ENCODE assay signal across 1 cellular context in the genomic region with DNA sequence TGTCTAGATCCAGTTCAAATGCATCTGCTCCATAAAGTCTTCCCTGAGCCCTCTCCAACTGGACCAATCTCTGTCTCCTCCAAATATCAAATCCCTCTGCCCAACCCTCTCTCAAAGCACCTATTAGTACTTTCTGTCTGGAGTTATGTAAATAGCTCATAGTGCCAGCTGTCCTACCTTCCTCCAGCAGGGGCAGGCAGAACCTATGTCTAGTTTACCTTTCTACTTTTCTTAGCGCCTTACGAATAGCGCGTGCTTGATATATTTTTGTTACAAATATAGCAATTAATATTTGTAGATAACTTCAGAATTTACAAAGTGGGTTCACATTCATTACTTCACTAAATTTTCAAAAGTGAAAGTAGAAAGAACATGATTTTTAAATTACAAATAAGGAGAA.
TF ChIP-seq lines count a peak whose summit lies in the region.

No MANE protein-coding gene starts in this region.

TF ChIP-seq in SK-N-SH treated with all-trans-retinoic acid at 6 μM for 48 hours, 23 proteins besides CTCF, POLR2A, EP300 and RAD21 (continued from another document):
- no peak for TF ChIP-seq SNAI2 (CRISPR knock-in tag; IDR thresholded peaks at IDR 0.05)
- TF ChIP-seq ZNF565 (CRISPR knock-in tag; conservative IDR thresholded peaks at IDR 0.05; ENCODE audit: low read depth): no peak
- TF ChIP-seq, protein P1, sequence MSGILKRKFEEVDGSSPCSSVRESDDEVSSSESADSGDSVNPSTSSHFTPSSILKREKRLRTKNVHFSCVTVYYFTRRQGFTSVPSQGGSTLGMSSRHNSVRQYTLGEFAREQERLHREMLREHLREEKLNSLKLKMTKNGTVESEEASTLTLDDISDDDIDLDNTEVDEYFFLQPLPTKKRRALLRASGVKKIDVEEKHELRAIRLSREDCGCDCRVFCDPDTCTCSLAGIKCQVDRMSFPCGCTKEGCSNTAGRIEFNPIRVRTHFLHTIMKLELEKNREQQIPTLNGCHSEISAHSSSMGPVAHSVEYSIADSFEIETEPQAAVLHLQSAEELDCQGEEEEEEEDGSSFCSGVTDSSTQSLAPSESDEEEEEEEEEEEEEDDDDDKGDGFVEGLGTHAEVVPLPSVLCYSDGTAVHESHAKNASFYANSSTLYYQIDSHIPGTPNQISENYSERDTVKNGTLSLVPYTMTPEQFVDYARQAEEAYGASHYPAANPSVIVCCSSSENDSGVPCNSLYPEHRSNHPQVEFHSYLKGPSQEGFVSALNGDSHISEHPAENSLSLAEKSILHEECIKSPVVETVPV (CRISPR knock-in tag; IDR thresholded peaks at IDR 0.05): no peak
- TF ChIP-seq GLIS3 (CRISPR knock-in tag; IDR thresholded peaks at IDR 0.05): no peak
- no peak for TF ChIP-seq CSDC2 (CRISPR knock-in tag; IDR thresholded peaks at IDR 0.05)
- no peak for TF ChIP-seq ESRRG (CRISPR knock-in tag; IDR thresholded peaks at IDR 0.05)
- TF ChIP-seq, protein P2, sequence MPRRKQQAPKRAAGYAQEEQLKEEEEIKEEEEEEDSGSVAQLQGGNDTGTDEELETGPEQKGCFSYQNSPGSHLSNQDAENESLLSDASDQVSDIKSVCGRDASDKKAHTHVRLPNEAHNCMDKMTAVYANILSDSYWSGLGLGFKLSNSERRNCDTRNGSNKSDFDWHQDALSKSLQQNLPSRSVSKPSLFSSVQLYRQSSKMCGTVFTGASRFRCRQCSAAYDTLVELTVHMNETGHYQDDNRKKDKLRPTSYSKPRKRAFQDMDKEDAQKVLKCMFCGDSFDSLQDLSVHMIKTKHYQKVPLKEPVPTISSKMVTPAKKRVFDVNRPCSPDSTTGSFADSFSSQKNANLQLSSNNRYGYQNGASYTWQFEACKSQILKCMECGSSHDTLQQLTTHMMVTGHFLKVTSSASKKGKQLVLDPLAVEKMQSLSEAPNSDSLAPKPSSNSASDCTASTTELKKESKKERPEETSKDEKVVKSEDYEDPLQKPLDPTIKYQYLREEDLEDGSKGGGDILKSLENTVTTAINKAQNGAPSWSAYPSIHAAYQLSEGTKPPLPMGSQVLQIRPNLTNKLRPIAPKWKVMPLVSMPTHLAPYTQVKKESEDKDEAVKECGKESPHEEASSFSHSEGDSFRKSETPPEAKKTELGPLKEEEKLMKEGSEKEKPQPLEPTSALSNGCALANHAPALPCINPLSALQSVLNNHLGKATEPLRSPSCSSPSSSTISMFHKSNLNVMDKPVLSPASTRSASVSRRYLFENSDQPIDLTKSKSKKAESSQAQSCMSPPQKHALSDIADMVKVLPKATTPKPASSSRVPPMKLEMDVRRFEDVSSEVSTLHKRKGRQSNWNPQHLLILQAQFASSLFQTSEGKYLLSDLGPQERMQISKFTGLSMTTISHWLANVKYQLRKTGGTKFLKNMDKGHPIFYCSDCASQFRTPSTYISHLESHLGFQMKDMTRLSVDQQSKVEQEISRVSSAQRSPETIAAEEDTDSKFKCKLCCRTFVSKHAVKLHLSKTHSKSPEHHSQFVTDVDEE (CRISPR knock-in tag; IDR thresholded peaks at IDR 0.05): no peak
- TF ChIP-seq, protein P3, sequence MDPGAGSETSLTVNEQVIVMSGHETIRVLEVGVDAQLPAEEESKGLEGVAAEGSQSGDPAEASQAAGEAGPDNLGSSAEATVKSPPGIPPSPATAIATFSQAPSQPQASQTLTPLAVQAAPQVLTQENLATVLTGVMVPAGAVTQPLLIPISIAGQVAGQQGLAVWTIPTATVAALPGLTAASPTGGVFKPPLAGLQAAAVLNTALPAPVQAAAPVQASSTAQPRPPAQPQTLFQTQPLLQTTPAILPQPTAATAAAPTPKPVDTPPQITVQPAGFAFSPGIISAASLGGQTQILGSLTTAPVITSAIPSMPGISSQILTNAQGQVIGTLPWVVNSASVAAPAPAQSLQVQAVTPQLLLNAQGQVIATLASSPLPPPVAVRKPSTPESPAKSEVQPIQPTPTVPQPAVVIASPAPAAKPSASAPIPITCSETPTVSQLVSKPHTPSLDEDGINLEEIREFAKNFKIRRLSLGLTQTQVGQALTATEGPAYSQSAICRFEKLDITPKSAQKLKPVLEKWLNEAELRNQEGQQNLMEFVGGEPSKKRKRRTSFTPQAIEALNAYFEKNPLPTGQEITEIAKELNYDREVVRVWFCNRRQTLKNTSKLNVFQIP (CRISPR knock-in tag; IDR thresholded peaks at IDR 0.05; ENCODE audit: borderline replicate concordance, low read depth): no peak
- TF ChIP-seq ZC3H10 (CRISPR knock-in tag; IDR thresholded peaks at IDR 0.05): no peak
- no peak for TF ChIP-seq ZFP3 (CRISPR knock-in tag; IDR thresholded peaks at IDR 0.05)
- no peak for TF ChIP-seq PPARA (CRISPR knock-in tag; IDR thresholded peaks at IDR 0.05; ENCODE audit: borderline replicate concordance)
- no peak for TF ChIP-seq ISL1 (CRISPR knock-in tag; IDR thresholded peaks at IDR 0.05)
- no peak for TF ChIP-seq ZNF8 (CRISPR knock-in tag; IDR thresholded peaks at IDR 0.05)
